Comparison of ENCODE assay signal across 8 cellular contexts in the genomic region with DNA sequence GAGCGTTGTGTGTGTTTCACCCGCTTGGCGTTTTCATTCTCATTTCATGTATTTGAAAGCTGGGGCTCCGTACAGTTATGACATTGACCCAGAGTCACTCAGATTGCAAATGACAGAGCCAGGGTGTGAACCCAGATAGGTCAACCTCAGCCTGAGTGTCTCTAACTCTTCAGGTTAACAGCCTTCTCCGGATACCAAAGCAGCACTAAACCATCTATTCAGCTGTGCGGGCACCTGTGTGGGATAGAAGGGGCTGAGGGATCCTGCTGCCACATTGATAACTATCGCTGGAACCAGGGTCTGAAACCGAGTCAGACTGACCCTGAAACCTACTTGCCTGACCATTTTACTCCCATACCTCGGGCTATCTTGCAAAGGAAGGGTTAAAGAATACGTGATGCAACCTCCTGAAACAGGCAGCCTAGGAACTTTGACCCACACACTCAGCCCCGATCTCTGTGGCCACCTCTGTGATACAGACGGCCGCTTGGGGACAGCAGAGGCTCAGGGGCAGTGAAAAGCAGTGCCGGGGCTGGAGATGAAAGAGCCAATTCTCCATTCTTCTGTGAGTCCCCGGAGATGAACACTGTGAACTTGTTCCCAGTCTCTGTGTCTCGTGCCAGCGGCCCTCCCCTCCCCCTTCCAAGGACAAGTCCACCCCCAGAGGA.
DNase-seq lines count a peak whose midpoint lies in the region; ATAC-seq and TF ChIP-seq lines count a peak whose summit lies in the region.

No MANE protein-coding gene starts in this region.

- TF ChIP-seq CTCF in GM10266 (IDR thresholded peaks at IDR 0.05; ENCODE audit: control insufficient read depth, insufficient read depth, low read depth, missing control alignments) (peak; percentile 35), thyroid gland (IDR thresholded peaks at IDR 0.05) (peak in 5 of 6 experiments; percentile 18 to 69 (median 53))

- no peak for TF ChIP-seq POLR2A in thyroid gland (IDR thresholded peaks at IDR 0.05)

- H3K9me3 Mint-ChIP-seq in T-helper 2 cell treated with Interferon-gamma antibody and Interleukin-4, amounts not matched to agents 5 μg/mL and 100 μg/mL, for 36 hours = no peaks in the 10 kb centered on the region

- no peak overlapping the region for H3K27ac Mint-ChIP-seq in T-helper 2 cell treated with Interferon-gamma antibody and Interleukin-4, amounts not matched to agents 5 μg/mL and 100 μg/mL, for 36 hours

- H3K27ac ChIP-seq in caudate nucleus (ENCODE audit: low read depth, low read length) (peak overlapping the region; percentile 99), layer of hippocampus (ENCODE audit: low read depth, low read length) (peak overlapping the region; percentile 99), thyroid gland (no peak overlapping the region)

- H3K27me3 Mint-ChIP-seq in T-helper 2 cell treated with Interferon-gamma antibody and Interleukin-4, amounts not matched to agents 5 μg/mL and 100 μg/mL, for 36 hours (ENCODE audit: low read depth) = peaks cover 2% of the 10 kb centered on the region

- peaks cover 0 to 7% of the 10 kb centered on the region in 2 donors for H3K4me1 ChIP-seq in thyroid gland

- no peaks in the 10 kb centered on the region for H3K36me3 ChIP-seq in thyroid gland

- WGBS in thyroid gland, 2 donors = 43 to 50% methylated on average over 17 of the region's 17 CpGs

- H3K36me3 Mint-ChIP-seq in T-helper 2 cell treated with Interferon-gamma antibody and Interleukin-4, amounts not matched to agents 5 μg/mL and 100 μg/mL, for 36 hours (ENCODE audit: low read depth) = no peaks in the 10 kb centered on the region

- DNase-seq in GM10266 (ENCODE audit: extremely low spot score) (no peak), NAMALWA (ENCODE audit: low spot score) (peak; percentile 7), caudate nucleus (lab: John Stamatoyannopoulos, UW) (peak in 59 of 61 donors; percentile 11 to 96 (median 88)), thyroid gland (peak; percentile 41 to 51)
- DNase-seq in T-helper 2 cell treated with Interferon-gamma antibody and Interleukin-4, amounts not matched to agents 5 μg/mL and 100 μg/mL, for 36 hours (ENCODE audit: low spot score) = no peak
- no peak for DNase-seq in activated CD8-positive, alpha-beta memory T cell treated with anti-CD3 and anti-CD28 coated beads, Interleukin-2, amount 50 U/mL, for 48 hours

- H3K4me3 Mint-ChIP-seq in T-helper 2 cell treated with Interferon-gamma antibody and Interleukin-4, amounts not matched to agents 5 μg/mL and 100 μg/mL, for 36 hours = no peak overlapping the region

- no peak overlapping the region for H3K4me3 ChIP-seq in thyroid gland (replicated peaks in 1 of 3)

- intact Hi-C loops in thyroid gland (cut with DNase I) = no loop called here

- H3K27me3 ChIP-seq in layer of hippocampus (ENCODE audit: control insufficient read depth, insufficient read depth, low read length) (no peaks in the 10 kb centered on the region), thyroid gland (no peaks in the 10 kb centered on the region)

- H3K9me3 ChIP-seq in thyroid gland = no peaks in the 10 kb centered on the region

- no peak for ATAC-seq in HG03045 (IDR thresholded peaks at IDR 0.05; ENCODE audit: unreplicated experiment)

- H3K4me1 Mint-ChIP-seq in T-helper 2 cell treated with Interferon-gamma antibody and Interleukin-4, amounts not matched to agents 5 μg/mL and 100 μg/mL, for 36 hours (ENCODE audit: low read depth) = no peaks in the 10 kb centered on the region

Comparison
In these comparisons a context has a peak if more than half of its experiments do, and no peak if none do; other contexts are left out.
1. DNase-seq: peak in NAMALWA (single experiment), caudate nucleus (59 of 61) and thyroid gland (2 of 2); none in GM10266 (single experiment), T-helper 2 cell treated with Interferon-gamma antibody and Interleukin-4, amounts not matched to agents 5 μg/mL and 100 μg/mL, for 36 hours (single experiment) and activated CD8-positive, alpha-beta memory T cell treated with anti-CD3 and anti-CD28 coated beads, Interleukin-2, amount 50 U/mL, for 48 hours (single experiment).
2. H3K27ac ChIP-seq: peak in caudate nucleus (single experiment) and layer of hippocampus (single experiment); none in thyroid gland (0 of 3).